Comparison of ENCODE assay signal across 2 cellular contexts in the genomic region with DNA sequence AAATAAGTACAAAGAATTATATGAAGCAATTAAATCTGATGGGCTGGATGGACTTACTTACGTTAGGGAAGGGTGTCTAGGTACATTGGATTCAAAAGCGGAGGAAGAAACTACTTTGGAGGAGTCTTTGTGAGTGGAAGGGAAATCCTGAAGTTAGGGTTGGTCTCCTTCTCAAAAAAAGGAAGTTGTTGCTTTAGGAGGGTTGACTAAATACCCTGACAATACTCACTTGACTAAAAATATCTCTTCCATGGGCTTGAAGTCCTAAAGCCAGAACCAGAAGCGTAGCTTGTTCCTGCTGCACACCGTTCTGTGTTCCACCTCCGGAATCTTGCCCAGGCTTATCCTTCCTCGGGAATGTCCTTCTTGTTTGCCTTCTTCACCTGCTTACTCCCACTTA.
A peak's percentile ranks its signal among the peaks of the same experiment; 100 is the strongest.
TF ChIP-seq lines count a peak whose summit lies in the region.

No MANE protein-coding gene starts in this region.

TF ChIP-seq in IMR-90, 13 proteins besides CTCF, POLR2A, EP300 and RAD21:
- TF ChIP-seq CHD1 (IDR thresholded peaks at IDR 0.05; ENCODE audit: low read depth, low read length) = no peak
- TF ChIP-seq BHLHE40 (IDR thresholded peaks at IDR 0.05; ENCODE audit: low read depth, low read length) = no peak
- TF ChIP-seq CEBPB (IDR thresholded peaks at IDR 0.05; ENCODE audit: low read depth, low read length) = no peak
- no peak for TF ChIP-seq FOS (IDR thresholded peaks at IDR 0.05; ENCODE audit: low read depth, low read length)
TF ChIP-seq in IMR-90: peak in this region for 0.

TF ChIP-seq in K562, 482 proteins besides CTCF, POLR2A, EP300 and RAD21:
- TF ChIP-seq ZFP1 (CRISPR knock-in tag; IDR thresholded peaks at IDR 0.05) (no peak), PYGO2 (tag; IDR thresholded peaks at IDR 0.05) (no peak), MEF2A (IDR thresholded peaks at IDR 0.05; ENCODE audit: control insufficient read depth, low read depth, low read length) (peak; percentile 20; the same call in 1 of the 2 replicates), PRDM10 (IDR thresholded peaks at IDR 0.05; ENCODE audit: partially characterized antibody) (no peak)
TF ChIP-seq in K562: peak in this region for 1.
